ENCODE assay signal across 9 cellular contexts in genomic region chr7:133051066-133051465, GRCh38. TPM values are rescaled to one million over a fixed set of nuclear protein-coding genes. Genes with fewer than 3 reads are reported as not detected.
A peak's percentile ranks its signal among the peaks of the same experiment; 100 is the strongest.
DNase-seq lines count a peak whose midpoint lies in the region; ATAC-seq, FAIRE-seq and TF ChIP-seq lines count a peak whose summit lies in the region.
"Had no signal": no experiment of that assay in that cellular context is flagged by ENCODE, and none has a peak within 500 bp of the region (broad histone marks: within the 10 kb centered on the region; RNA-seq: fewer than 3 reads in every experiment).

No MANE protein-coding gene starts in this region.

- no peak for FAIRE-seq in GM12878 (lab: Jason Lieb, UNC)
- no peak for FAIRE-seq in pancreas (lab: Jason Lieb, UNC)

- WGBS in GM12878 (ENCODE audit: insufficient coverage, insufficient replicate concordance, low lambda C conversion rate, missing lambda C conversion rate) = 31% methylated on average over 2 of the region's 2 CpGs
- WGBS in pancreas, 2 donors = 25 to 32% methylated on average over 2 of the region's 2 CpGs

- H3K4me3 Mint-ChIP-seq in stimulated activated effector memory CD8-positive, alpha-beta T cell treated with anti-CD3 and anti-CD28 coated beads, Interleukin-12 subunit alpha, Interleukin-12 subunit beta, amount 100 ng/mL, for 72 hours = no peak overlapping the region

- no peak overlapping the region for H3K27ac ChIP-seq in GM12878 (ENCODE audit: control insufficient read depth, insufficient read depth)
- no peak overlapping the region for H3K27ac ChIP-seq in pancreas
- H3K27ac ChIP-seq: suprapubic skin had no signal

- H3K4me1 ChIP-seq in GM12878 (ENCODE audit: control insufficient read depth, insufficient read depth, low read length) (peaks cover 11% of the 10 kb centered on the region; the same call in 1 of the 2 replicates), pancreas (peaks cover 4 to 16% (median 14%) of the 10 kb centered on the region in 3 donors)

- H3K9me3 Mint-ChIP-seq in stimulated activated effector memory CD8-positive, alpha-beta T cell treated with anti-CD3 and anti-CD28 coated beads, Interleukin-12 subunit alpha, Interleukin-12 subunit beta, amount 100 ng/mL, for 72 hours = no peaks in the 10 kb centered on the region

- H2AFZ ChIP-seq in GM12878 (ENCODE audit: control insufficient read depth, low read depth, low read length) = no peak overlapping the region

- H3K9me3 ChIP-seq in GM12878 (replicated peaks; ENCODE audit: control insufficient read depth, insufficient read depth, low read length) = no peaks in the 10 kb centered on the region
- no peaks in the 10 kb centered on the region for H3K9me3 ChIP-seq in pancreas
- H3K9me3 ChIP-seq: suprapubic skin had no signal

- POLR2A ChIA-PET in GM12878 (lab: Charles Lee) = interaction anchor here (0.9 to 1.2 kb wide), 2 partner anchors 21 to 29 kb away, joined by 3 read pairs; no protein-coding TSS in a partner anchor

- no peak overlapping the region for H3K9ac ChIP-seq in GM12878 (ENCODE audit: control insufficient read depth, insufficient read depth, low read length)

- SMC1A ChIA-PET in GM12878 (lab: Charles Lee; ENCODE audit: uncharacterized antibody, unreplicated experiment) = interaction anchor here (0.7 to 3.3 kb wide), 9 partner anchors 12 to 217 kb away, joined by 3 to 18 read pairs (median 5); no protein-coding TSS in a partner anchor

- H3K4me2 ChIP-seq in GM12878 (ENCODE audit: control insufficient read depth, insufficient read depth) = peak overlapping the region; percentile 56; the same call in 1 of the 2 replicates

- H3K4me3 ChIP-seq in GM12878 (no peak overlapping the region), pancreas (no peak overlapping the region)
- H3K4me3 ChIP-seq: suprapubic skin had no signal

- peaks cover 7% of the 10 kb centered on the region for H3K36me3 Mint-ChIP-seq in stimulated activated effector memory CD8-positive, alpha-beta T cell treated with anti-CD3 and anti-CD28 coated beads, Interleukin-12 subunit alpha, Interleukin-12 subunit beta, amount 100 ng/mL, for 72 hours

- peaks cover 0 to 2% of the 10 kb centered on the region in 2 experiments; a peak in 2 of 4 replicates for H3K36me3 ChIP-seq in GM12878 (ENCODE audit: control insufficient read depth in 2 of 2, insufficient read depth in 2 of 2, low read length in 1 of 2)
- H3K36me3 ChIP-seq in pancreas = no peaks in the 10 kb centered on the region
- H3K36me3 ChIP-seq: suprapubic skin had no signal

- no peaks in the 10 kb centered on the region for H4K20me1 ChIP-seq in GM12878 (ENCODE audit: control insufficient read depth, insufficient read depth)

- ATAC-seq in GM12878 = peak; percentile 74
- peak; percentile 63 to 84 (median 78) for ATAC-seq in pancreas
- no peak for ATAC-seq in stimulated activated effector memory CD8-positive, alpha-beta T cell treated with anti-CD3 and anti-CD28 coated beads, Interleukin-12 subunit alpha, Interleukin-12 subunit beta, amount 100 ng/mL, for 72 hours

- TF ChIP-seq RAD21 in GM12878 (IDR thresholded peaks at IDR 0.05; ENCODE audit: insufficient read depth, low read depth, low read length) = peak; percentile 45

- DNase-seq in GM10266 (ENCODE audit: extremely low spot score) (peak; percentile 22), LHCN-M2 (ENCODE audit: low read depth) (peak; percentile 93), GM12878 (ENCODE audit: low read depth, low spot score) (no peak), pancreas (peak in 1 of 6 donors; percentile 21), HuH-7 (ENCODE audit: low spot score) (no peak), NCI-H524 treated with DMSO at 0.1 percent for 48 hours (lab: John Stamatoyannopoulos, UW) (no peak), HK-2 (ENCODE audit: unreplicated experiment) (no peak)
- DNase-seq in stimulated activated effector memory CD8-positive, alpha-beta T cell treated with anti-CD3 and anti-CD28 coated beads, Interleukin-12 subunit alpha, Interleukin-12 subunit beta, amount 100 ng/mL, for 72 hours (ENCODE audit: low spot score in 2 of 2) = no peak

- no TSS peak for BruUV-seq in GM12878 (replicated peaks; lab: Mats Ljungman, UMichigan)

- H3K79me2 ChIP-seq in GM12878 (ENCODE audit: control insufficient read depth, insufficient read depth, low read length) = peaks cover 43% of the 10 kb centered on the region

- TF ChIP-seq EP300 in GM12878 (IDR thresholded peaks at IDR 0.05; ENCODE audit: borderline replicate concordance in 1 of 2, control insufficient read depth in 1 of 2, low read depth in 2 of 2, low read length in 2 of 2) = no peak

- CTCF ChIA-PET in GM12878 (lab: Yijun Ruan, JAX) = interaction anchor here (0.7 to 2.5 kb wide), 12 partner anchors 11 to 383 kb away, joined by 3 to 10 read pairs (median 4); partner anchors contain the start of gene CHCHD3

- intact Hi-C loops in GM12878 (cut with micrococcal nuclease; ENCODE audit: unreplicated experiment) (no loop called here), pancreas (cut with DNase I) (no loop called here)

- in situ Hi-C loops in GM12878 (cut with MboI) = no loop called here

- no peaks in the 10 kb centered on the region for H3K27me3 ChIP-seq in GM12878 (replicated peaks in 1 of 2; ENCODE audit: control insufficient read depth in 2 of 2, insufficient read depth in 2 of 2, low read length in 1 of 2)
- H3K27me3 ChIP-seq in pancreas = no peaks in the 10 kb centered on the region
- H3K27me3 ChIP-seq: suprapubic skin had no signal

- peaks cover 16% of the 10 kb centered on the region for H3K4me1 Mint-ChIP-seq in stimulated activated effector memory CD8-positive, alpha-beta T cell treated with anti-CD3 and anti-CD28 coated beads, Interleukin-12 subunit alpha, Interleukin-12 subunit beta, amount 100 ng/mL, for 72 hours

- peak; percentile 37 for TF ChIP-seq CTCF in GM10266 (IDR thresholded peaks at IDR 0.05; ENCODE audit: control insufficient read depth, insufficient read depth, low read depth, missing control alignments)
- TF ChIP-seq CTCF in GM12878 (IDR thresholded peaks at IDR 0.05 in 2 of 3, conservative IDR thresholded peaks at IDR 0.05 in 1 of 3; ENCODE audit: control insufficient read depth in 2 of 3, extremely low read depth in 1 of 3, insufficient read depth in 1 of 3, low read depth in 3 of 3, low read length in 3 of 3) = peak; percentile 22 to 40 (median 34); a peak in 3 of 6 replicates
- no peak for TF ChIP-seq CTCF in pancreas (IDR thresholded peaks at IDR 0.05)

- no peak for TF ChIP-seq POLR2A in GM12878 (IDR thresholded peaks at IDR 0.05; ENCODE audit: low read depth, low read length)

- H3K27ac Mint-ChIP-seq in stimulated activated effector memory CD8-positive, alpha-beta T cell treated with anti-CD3 and anti-CD28 coated beads, Interleukin-12 subunit alpha, Interleukin-12 subunit beta, amount 100 ng/mL, for 72 hours = no peak overlapping the region

- RAD21 ChIA-PET in GM12878 (lab: Charles Lee; ENCODE audit: unreplicated experiment) = interaction anchor here (0.6 to 1.7 kb wide), 3 partner anchors 11 to 31 kb away, joined by 3 to 8 read pairs (median 3); partner anchors contain the start of gene CHCHD3

TF ChIP-seq in GM12878, 131 proteins besides CTCF, POLR2A, EP300 and RAD21:
- TF ChIP-seq CBFB (IDR thresholded peaks at IDR 0.05; ENCODE audit: low read depth) = no peak
- 0 out of 2 replicates have a peak, but pooled peaks have one; percentile 9 for TF ChIP-seq SMC3 (IDR thresholded peaks at IDR 0.05; ENCODE audit: borderline replicate concordance, low read length)
- no peak for TF ChIP-seq SPI1 (IDR thresholded peaks at IDR 0.05; ENCODE audit: borderline replicate concordance, insufficient read depth, low read depth, low read length)
- TF ChIP-seq NKRF (conservative IDR thresholded peaks at IDR 0.05) = no peak

RNA-seq across cellular contexts. Expression of gene CHCHD3, which starts 30.8 kb away (rescaled TPM):
- total RNA-seq in LHCN-M2 (2014; rRNA removed) = 113 and 115 TPM in 2 replicates
- 74.1 TPM for polyA plus RNA-seq in LHCN-M2 (2012)
- 109 TPM in 2 replicates for total RNA-seq in GM12878 (2013; cell fraction: nucleolus; rRNA removed)
- 97.5 and 118 TPM in 2 replicates for total RNA-seq in GM12878 (2014; rRNA removed)
- 114 and 118 TPM in 2 replicates for total RNA-seq in GM12878 (2014; rRNA removed; fragmentation: Illumina TruSeq; extraction: Trizol)
- total RNA-seq in GM12878 (2021) = 89.3 and 95.0 TPM in 2 replicates
- 39.9 TPM for polyA plus RNA-seq in GM12878 (2011; ENCODE audit: low read depth)
- polyA plus RNA-seq in GM12878 (2011; rRNA removed) = 84.9 and 107 TPM in 2 replicates
- polyA plus RNA-seq in GM12878 (2011; cell fraction: cytosol; rRNA removed) = 49.9 and 53.6 TPM in 2 replicates
- polyA plus RNA-seq in GM12878 (2011; cell fraction: nucleus; rRNA removed) = 36.8 and 39.3 TPM in 2 replicates
- 47.7 and 55.7 TPM in 2 replicates for polyA plus RNA-seq in GM12878 (2012)
- 134 and 156 TPM in 2 replicates for polyA plus RNA-seq in GM12878 (2014; fragmentation: Illumina TruSeq; extraction: Trizol)
- polyA plus RNA-seq in GM12878 (2014; fragmentation: Nextera tagmentation; extraction: Ambion mirVana) = 10 to 100 TPM; 38.3 to 66.1 TPM
- polyA plus RNA-seq in GM12878 (2014; rRNA removed) = 73.7 and 80.0 TPM in 2 replicates
- 100 to 1,000 TPM; 174 to 178 TPM for polyA plus RNA-seq in GM12878 (2016; fragmentation: Nextera tagmentation; extraction: Ambion mirVana)
- polyA minus RNA-seq in GM12878 (2011; rRNA and poly(A)+ RNA removed) = 53.9 and 77.6 TPM in 2 replicates
- polyA minus RNA-seq in GM12878 (2011; cell fraction: cytosol; rRNA and poly(A)+ RNA removed) = 41.8 and 48.0 TPM in 2 replicates
- 39.8 and 80.8 TPM in 2 replicates for polyA minus RNA-seq in GM12878 (2011; cell fraction: nucleus; rRNA and poly(A)+ RNA removed)
- 10 to 100 TPM; 14.5 to 23.2 (median 21.5) TPM for total RNA-seq in pancreas
- 10 to 100 TPM in 1 of 2 donors, 1 to 10 TPM in 1; 7.9 to 17.4 TPM for polyA plus RNA-seq in pancreas

Comparison
In these comparisons a context has a peak if more than half of its experiments do, and no peak if none do; other contexts are left out.
1. DNase-seq: peak in GM10266 (single experiment) and LHCN-M2 (single experiment); none in GM12878 (single experiment), HuH-7 (single experiment), stimulated activated effector memory CD8-positive, alpha-beta T cell treated with anti-CD3 and anti-CD28 coated beads, Interleukin-12 subunit alpha, Interleukin-12 subunit beta, amount 100 ng/mL, for 72 hours (0 of 2), NCI-H524 treated with DMSO at 0.1 percent for 48 hours (single experiment) and HK-2 (single experiment).
2. CTCF ChIP-seq: peak in GM10266 (single experiment) and GM12878 (3 of 3); none in pancreas (0 of 4).